In the genomic region with DNA sequence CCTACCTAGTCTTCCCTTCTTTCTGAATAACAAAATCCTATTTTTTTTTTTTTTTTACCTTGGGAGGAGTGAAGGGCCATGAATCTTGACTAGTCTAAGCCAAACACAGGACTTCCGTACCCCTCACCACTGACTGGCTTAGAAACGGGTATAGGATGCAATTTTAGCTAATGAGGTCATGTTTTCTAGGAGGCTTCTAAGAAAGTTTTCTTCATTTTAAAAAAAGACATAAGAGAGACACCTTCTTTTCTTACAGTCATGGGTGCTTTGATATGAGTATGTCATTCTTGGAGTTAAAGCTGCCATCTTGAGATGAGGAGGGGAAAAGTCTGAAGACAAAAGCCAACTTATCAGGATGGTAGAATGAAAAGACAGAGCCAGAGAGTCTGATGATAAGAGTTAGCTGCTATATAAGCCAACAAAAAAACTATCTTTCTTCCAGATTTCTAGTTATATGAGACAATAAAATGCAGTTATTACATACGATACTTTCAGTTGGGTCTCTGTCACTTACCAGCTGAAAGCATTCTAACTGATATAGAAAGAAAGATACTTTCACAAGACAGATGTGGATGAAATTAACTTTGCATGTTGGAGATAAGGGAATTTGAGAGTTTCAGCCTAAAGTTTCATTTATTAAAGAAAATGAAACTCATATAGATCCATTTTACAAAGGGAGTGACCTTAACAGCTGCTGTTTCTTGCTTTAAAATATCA, we compare ENCODE assay signal across 1 cellular context.
TF ChIP-seq lines count a peak whose summit lies in the region.

No MANE protein-coding gene starts in this region.

TF ChIP-seq in IMR-90, 13 proteins besides CTCF, POLR2A, EP300 and RAD21:
- no peak for TF ChIP-seq SMC3 (IDR thresholded peaks at IDR 0.05; ENCODE audit: low read depth, low read length)
- TF ChIP-seq, protein P1, sequence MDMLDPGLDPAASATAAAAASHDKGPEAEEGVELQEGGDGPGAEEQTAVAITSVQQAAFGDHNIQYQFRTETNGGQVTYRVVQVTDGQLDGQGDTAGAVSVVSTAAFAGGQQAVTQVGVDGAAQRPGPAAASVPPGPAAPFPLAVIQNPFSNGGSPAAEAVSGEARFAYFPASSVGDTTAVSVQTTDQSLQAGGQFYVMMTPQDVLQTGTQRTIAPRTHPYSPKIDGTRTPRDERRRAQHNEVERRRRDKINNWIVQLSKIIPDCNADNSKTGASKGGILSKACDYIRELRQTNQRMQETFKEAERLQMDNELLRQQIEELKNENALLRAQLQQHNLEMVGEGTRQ (IDR thresholded peaks at IDR 0.05; ENCODE audit: low read depth, low read length): no peak
TF ChIP-seq in IMR-90: peak in this region for 0.
